In the genomic region with DNA sequence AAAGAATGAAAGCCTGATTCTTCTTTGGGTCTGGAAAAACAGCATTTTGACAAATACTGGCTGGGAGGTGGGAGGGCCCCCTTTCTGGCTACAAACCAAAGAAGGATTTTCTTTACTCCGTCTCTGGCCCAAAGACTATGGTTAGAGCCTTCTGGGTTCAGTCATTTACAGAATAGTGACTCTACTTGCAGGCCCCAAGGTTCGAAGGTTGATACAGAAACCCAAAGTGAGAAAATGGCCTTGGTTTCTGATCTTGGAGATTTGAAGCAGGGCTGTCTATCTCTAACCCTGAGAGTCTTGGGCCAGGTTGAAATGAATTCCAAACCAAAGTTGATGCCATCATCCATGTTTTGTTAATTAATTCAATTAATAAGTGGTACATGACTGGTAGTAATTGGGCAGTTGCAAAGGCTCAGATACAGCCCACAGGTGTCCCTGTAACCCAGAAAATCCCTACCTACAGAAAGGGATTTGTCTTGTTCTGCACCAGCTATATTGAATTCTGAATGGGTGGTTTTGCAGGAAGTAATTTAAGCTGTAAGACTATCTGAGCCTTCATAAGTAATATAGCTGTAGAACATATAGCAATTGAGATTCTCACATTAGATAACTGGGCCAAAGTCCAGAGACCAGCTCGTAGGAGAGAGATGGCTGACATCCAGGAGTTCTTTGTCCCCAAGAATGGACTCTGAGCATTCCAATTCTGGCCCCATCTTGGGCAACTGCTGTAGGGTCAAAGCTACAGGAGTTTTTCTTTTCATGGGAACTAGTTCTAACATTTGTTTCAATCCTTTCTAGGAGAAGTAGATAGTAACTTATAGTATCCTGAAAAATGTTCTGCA, we compare ENCODE assay signal across 18 cellular contexts. TPM values are rescaled to one million over a fixed set of nuclear protein-coding genes. Genes with fewer than 3 reads are reported as not detected.
A peak's percentile ranks its signal among the peaks of the same experiment; 100 is the strongest.
DNase-seq lines count a peak whose midpoint lies in the region; ATAC-seq and TF ChIP-seq lines count a peak whose summit lies in the region.
"Had no signal": no experiment of that assay in that cellular context is flagged by ENCODE, and none has a peak within 500 bp of the region (broad histone marks: within the 10 kb centered on the region; RNA-seq: fewer than 3 reads in every experiment).

No MANE protein-coding gene starts in this region.

- no peaks in the 10 kb centered on the region for H3K27me3 ChIP-seq in HCT116 (ENCODE audit: insufficient read depth, low read length)

- no peaks in the 10 kb centered on the region for H3K79me2 ChIP-seq in HCT116 (ENCODE audit: insufficient read depth, low read length)
- H3K79me2 ChIP-seq: parathyroid adenoma had no signal

- no peak overlapping the region for H3K4me3 Mint-ChIP-seq in T-helper 2 cell treated with Interferon-gamma antibody and Interleukin-4, amounts not matched to agents 5 μg/mL and 100 μg/mL, for 36 hours
- H3K4me3 Mint-ChIP-seq in stimulated activated naive B cell treated with anti-CD40 and anti-IgM and Interleukin-4, amounts not matched to agents 10 μg/mL and 1 μg/mL and 100 μg/mL, for 72 hours, result no peak overlapping the region
- H3K4me3 Mint-ChIP-seq: CD8-positive, alpha-beta memory T cell; type B pancreatic cell; WTC11 had no signal

- POLR2A ChIA-PET in HCT116 (lab: Charles Lee), result no interaction called here

- H3K27ac Mint-ChIP-seq in T-helper 2 cell treated with Interferon-gamma antibody and Interleukin-4, amounts not matched to agents 5 μg/mL and 100 μg/mL, for 36 hours, result no peak overlapping the region
- no peak overlapping the region for H3K27ac Mint-ChIP-seq in stimulated activated naive B cell treated with anti-CD40 and anti-IgM and Interleukin-4, amounts not matched to agents 10 μg/mL and 1 μg/mL and 100 μg/mL, for 72 hours
- H3K27ac Mint-ChIP-seq: CD8-positive, alpha-beta memory T cell; type B pancreatic cell; WTC11 had no signal

- no peaks in the 10 kb centered on the region for H3K27me3 Mint-ChIP-seq in T-helper 2 cell treated with Interferon-gamma antibody and Interleukin-4, amounts not matched to agents 5 μg/mL and 100 μg/mL, for 36 hours (ENCODE audit: low read depth)
- no peaks in the 10 kb centered on the region for H3K27me3 Mint-ChIP-seq in stimulated activated naive B cell treated with anti-CD40 and anti-IgM and Interleukin-4, amounts not matched to agents 10 μg/mL and 1 μg/mL and 100 μg/mL, for 72 hours
- H3K27me3 Mint-ChIP-seq: type B pancreatic cell had no signal

- TF ChIP-seq RAD21 in HCT116 (IDR thresholded peaks at IDR 0.05; ENCODE audit: low read depth), result peak; percentile 35; the same call in 1 of the 2 replicates

- TF ChIP-seq POLR2A in HCT116 (IDR thresholded peaks at IDR 0.05; ENCODE audit: borderline replicate concordance, extremely low read depth, insufficient read depth, insufficient read length), result no peak

- no peak overlapping the region for H3K27ac ChIP-seq in HCT116 (ENCODE audit: low read depth, low read length)
- H3K27ac ChIP-seq: 22Rv1, parathyroid adenoma had no signal

- CTCF ChIA-PET in HCT116 (lab: Charles Lee), result interaction anchor here (1.0 kb wide), 1 partner anchor 9 kb away, joined by 3 read pairs; no protein-coding TSS in a partner anchor

- H2AFZ ChIP-seq in HCT116 (ENCODE audit: low read depth, low read length, poor library complexity, severe bottlenecking), result no peak overlapping the region
- H2AFZ ChIP-seq: parathyroid adenoma had no signal

- H3K9me2 ChIP-seq in HCT116 (ENCODE audit: insufficient read depth), result no peaks in the 10 kb centered on the region
- H3K9me2 ChIP-seq: SK-N-SH had no signal

- intact Hi-C loops in HCT116 (cut with micrococcal nuclease), result no loop called here

- no peaks in the 10 kb centered on the region for H3K9me3 ChIP-seq in HCT116 (ENCODE audit: control insufficient read depth in 1 of 2, insufficient read depth in 1 of 2, low read depth in 1 of 2, low read length in 2 of 2)
- H3K9me3 ChIP-seq: SK-N-SH had no signal

- H3K9me3 Mint-ChIP-seq in T-helper 2 cell treated with Interferon-gamma antibody and Interleukin-4, amounts not matched to agents 5 μg/mL and 100 μg/mL, for 36 hours, result no peaks in the 10 kb centered on the region
- H3K9me3 Mint-ChIP-seq in stimulated activated naive B cell treated with anti-CD40 and anti-IgM and Interleukin-4, amounts not matched to agents 10 μg/mL and 1 μg/mL and 100 μg/mL, for 72 hours, result no peaks in the 10 kb centered on the region
- H3K9me3 Mint-ChIP-seq: CD8-positive, alpha-beta memory T cell; WTC11 had no signal

- RAD21 ChIA-PET in HCT116 (lab: Charles Lee; ENCODE audit: low non-redundant PET in 1 of 2, low total read pairs in 2 of 2, uncharacterized antibody in 2 of 2, unreplicated experiment in 2 of 2), result interaction anchor here in 1 of 2 experiments (0.6 kb wide), 1 partner anchor 157 kb away, joined by 6 read pairs; no protein-coding TSS in a partner anchor

- DNase-seq in NCI-H1092 treated with DMSO at 0.1 percent for 48 hours (lab: John Stamatoyannopoulos, UW), result peak; percentile 9
- no peak for DNase-seq in NCI-H1092 (lab: John Stamatoyannopoulos, UW)
- no peak for DNase-seq in HCT116 (ENCODE audit: low read depth, low spot score)
- peak; percentile 23 for DNase-seq in T-helper 2 cell treated with Interferon-gamma antibody and Interleukin-4, amounts not matched to agents 5 μg/mL and 100 μg/mL, for 36 hours (ENCODE audit: low spot score)
- DNase-seq in mucosa of gallbladder (ENCODE audit: low spot score), result peak; percentile 69
- DNase-seq in stimulated activated naive B cell treated with anti-CD40 and anti-IgM and Interleukin-4, amounts not matched to agents 10 μg/mL and 1 μg/mL and 100 μg/mL, for 72 hours, result no peak
- DNase-seq in SW 1271 (lab: John Stamatoyannopoulos, UW), result no peak
- DNase-seq: CD8-positive, alpha-beta memory T cell; Kasumi-1; NCI-H2081; SK-N-SH; stimulated activated CD4-positive, alpha-beta T cell treated with anti-CD3 and anti-CD28 coated beads, Interleukin-15, amount 100 ng/mL, for 24 hours had no signal

- TF ChIP-seq CTCF in HCT116 (IDR thresholded peaks at IDR 0.05 in 2 of 3, conservative IDR thresholded peaks at IDR 0.05 in 1 of 3; ENCODE audit: borderline replicate concordance in 1 of 3, insufficient read depth in 1 of 3, low read depth in 2 of 3, low read length in 2 of 3), result peak in 1 of 3 experiments; percentile 7; a peak in 1 of 6 replicates

- no peaks in the 10 kb centered on the region for H3K4me1 ChIP-seq in HCT116 (ENCODE audit: control insufficient read depth in 1 of 2, insufficient read depth in 2 of 2, low read length in 2 of 2)

- no peak overlapping the region for H3K9ac ChIP-seq in HCT116 (ENCODE audit: low read length)
- H3K9ac ChIP-seq: parathyroid adenoma, SK-N-SH had no signal

- ATAC-seq in HCT116 (no peak), GM19035 (IDR thresholded peaks at IDR 0.05; ENCODE audit: unreplicated experiment) (no peak)
- ATAC-seq in stimulated activated naive B cell treated with anti-CD40 and anti-IgM and Interleukin-4, amounts not matched to agents 10 μg/mL and 1 μg/mL and 100 μg/mL, for 72 hours (replicated peaks), result no peak
- ATAC-seq: WTC11 had no signal

- H3K36me3 Mint-ChIP-seq in T-helper 2 cell treated with Interferon-gamma antibody and Interleukin-4, amounts not matched to agents 5 μg/mL and 100 μg/mL, for 36 hours (ENCODE audit: low read depth), result no peaks in the 10 kb centered on the region
- no peaks in the 10 kb centered on the region for H3K36me3 Mint-ChIP-seq in stimulated activated naive B cell treated with anti-CD40 and anti-IgM and Interleukin-4, amounts not matched to agents 10 μg/mL and 1 μg/mL and 100 μg/mL, for 72 hours
- H3K36me3 Mint-ChIP-seq: type B pancreatic cell, WTC11 had no signal

- no TSS peak for BruUV-seq in HCT116 (replicated peaks; lab: Mats Ljungman, UMichigan)

- peaks cover 8% of the 10 kb centered on the region for H3K4me1 Mint-ChIP-seq in T-helper 2 cell treated with Interferon-gamma antibody and Interleukin-4, amounts not matched to agents 5 μg/mL and 100 μg/mL, for 36 hours (ENCODE audit: low read depth)
- H3K4me1 Mint-ChIP-seq in stimulated activated naive B cell treated with anti-CD40 and anti-IgM and Interleukin-4, amounts not matched to agents 10 μg/mL and 1 μg/mL and 100 μg/mL, for 72 hours, result peaks cover 0 to 5% of the 10 kb centered on the region in 2 donors
- H3K4me1 Mint-ChIP-seq: CD8-positive, alpha-beta memory T cell had no signal

- no peak overlapping the region for H3K4me3 ChIP-seq in HCT116 (replicated peaks in 1 of 2; ENCODE audit: low read depth in 1 of 2, low read length in 2 of 2)

- H3K4me2 ChIP-seq in HCT116 (ENCODE audit: low read length), result no peak overlapping the region
- H3K4me2 ChIP-seq: SK-N-SH had no signal

- no peaks in the 10 kb centered on the region for H4K20me1 ChIP-seq in HCT116 (ENCODE audit: insufficient read depth)

- H3K36me3 ChIP-seq in HCT116 (ENCODE audit: control insufficient read depth in 1 of 2, insufficient read depth in 2 of 2, low read length in 2 of 2), result no peaks in the 10 kb centered on the region

TF ChIP-seq in HCT116, 20 proteins besides CTCF, POLR2A, EP300 and RAD21:
- TF ChIP-seq SP1 (IDR thresholded peaks at IDR 0.05; ENCODE audit: low read depth), result no peak
TF ChIP-seq in HCT116: peak in this region for 0.

RNA-seq across cellular contexts. Expression of gene CHRNA9, which starts 34.5 kb away (rescaled TPM):
- total RNA-seq in HCT116 (2021; ENCODE audit: unreplicated experiment) (not detected), mucosa of gallbladder (not detected)
- polyA plus RNA-seq in HCT116 (2012), result 0.06 and 0.21 TPM in 2 replicates
- total RNA-seq: mesenteric fat pad had no signal

Comparison
In these comparisons a context has a peak if more than half of its experiments do, and no peak if none do; other contexts are left out.
1. DNase-seq: peak in NCI-H1092 treated with DMSO at 0.1 percent for 48 hours (single experiment), T-helper 2 cell treated with Interferon-gamma antibody and Interleukin-4, amounts not matched to agents 5 μg/mL and 100 μg/mL, for 36 hours (single experiment) and mucosa of gallbladder (single experiment); none in NCI-H1092 (single experiment), HCT116 (single experiment), stimulated activated naive B cell treated with anti-CD40 and anti-IgM and Interleukin-4, amounts not matched to agents 10 μg/mL and 1 μg/mL and 100 μg/mL, for 72 hours (single experiment) and SW 1271 (0 of 2).